ENCODE assay signal across 8 cellular contexts in genomic region chr9:93098236-93098946, GRCh38. TPM values are rescaled to one million over a fixed set of nuclear protein-coding genes. Genes with fewer than 3 reads are reported as not detected.
DNase-seq lines count a peak whose midpoint lies in the region; ATAC-seq and TF ChIP-seq lines count a peak whose summit lies in the region.

No MANE protein-coding gene starts in this region.

- H3K36me3 Mint-ChIP-seq in Calu3 (ENCODE audit: insufficient read depth, unreplicated experiment) = peaks cover 31% of the 10 kb centered on the region

- peak; percentile 81 for DNase-seq in Calu3
- peak; percentile 58 for DNase-seq in activated effector memory CD4-positive, alpha-beta T cell treated with Interleukin-2 at 50 U/mL for 16 hours
- DNase-seq in fibroblast of pulmonary artery (ENCODE audit: low read depth) = peak; percentile 98
- peak; percentile 82 for DNase-seq in non-pigmented ciliary epithelial cell (ENCODE audit: low read depth)
- DNase-seq in tibial artery = peak; percentile 94 to 97

- no peak overlapping the region for H2AFZ ChIP-seq in OCI-LY1 (ENCODE audit: low read length)

- no peaks in the 10 kb centered on the region for H3K79me2 ChIP-seq in OCI-LY1 (ENCODE audit: insufficient read depth, low read length)

- peak overlapping the region; percentile 86 for H3K4me3 Mint-ChIP-seq in Calu3 (ENCODE audit: low read depth, unreplicated experiment)

- no peaks in the 10 kb centered on the region for H3K27me3 Mint-ChIP-seq in Calu3 (ENCODE audit: unreplicated experiment)

- H3K36me3 ChIP-seq in OCI-LY1 (ENCODE audit: insufficient read depth, low read length) = 0 out of 2 replicates have a peak, but pooled peaks cover 4% of the 10 kb centered on the region
- H3K36me3 ChIP-seq in tibial artery = no peaks in the 10 kb centered on the region

- no peaks in the 10 kb centered on the region for H3F3A ChIP-seq in OCI-LY1 (ENCODE audit: insufficient read depth, low read length)

- ATAC-seq in GM18520 (IDR thresholded peaks at IDR 0.05; ENCODE audit: unreplicated experiment) (no peak), HG03520 (IDR thresholded peaks at IDR 0.05; ENCODE audit: unreplicated experiment) (no peak)

- H3K4me1 ChIP-seq in OCI-LY1 (ENCODE audit: insufficient read depth, low read length, severe bottlenecking) (peaks cover 41% of the 10 kb centered on the region), tibial artery (peaks cover 7 to 51% (median 44%) of the 10 kb centered on the region in 4 donors)

- intact Hi-C loops in Calu3 (cut with micrococcal nuclease; ENCODE audit: unreplicated experiment) (loop anchor here (10.0 kb wide), 1 partner anchor 144 kb away; no protein-coding TSS in a partner anchor), tibial artery (cut with DNase I; ENCODE audit: low total_unique reads) (loop anchor here (5.0 to 10.0 kb wide), 2 partner anchors 41 to 984 kb away; partner anchors contain the start of genes SPTLC1 and SUSD3)

- H3K4me1 Mint-ChIP-seq in Calu3 (ENCODE audit: low read depth, unreplicated experiment) = peaks cover 31% of the 10 kb centered on the region

- peak overlapping the region; percentile 59 for H3K27ac ChIP-seq in OCI-LY1 (ENCODE audit: low read depth, low read length, poor library complexity, severe bottlenecking)
- peak overlapping the region; percentile 91 to 94 for H3K27ac ChIP-seq in tibial artery

- peak overlapping the region; percentile 75; the same call in 1 of the 2 replicates for H3K9ac ChIP-seq in OCI-LY1 (ENCODE audit: low read length)

- CTCF ChIA-PET in Calu3 (lab: Charles Lee) = interaction anchor here (0.7 to 1.3 kb wide), 3 partner anchors 11 to 177 kb away, joined by 3 to 7 read pairs (median 3); no protein-coding TSS in a partner anchor

- H3K4me3 ChIP-seq in OCI-LY1 (ENCODE audit: low read depth, low read length, poor library complexity, severe bottlenecking) = peak overlapping the region; percentile 42
- H3K4me3 ChIP-seq in fibroblast of pulmonary artery (replicated peaks; ENCODE audit: low read depth, low read length) = peak overlapping the region; percentile 81
- H3K4me3 ChIP-seq in tibial artery = peak overlapping the region; percentile 89 to 93

- no peaks in the 10 kb centered on the region for H4K20me1 ChIP-seq in OCI-LY1 (ENCODE audit: insufficient read depth, low read length)

- no peak for TF ChIP-seq CTCF in Calu3 (IDR thresholded peaks at IDR 0.05; ENCODE audit: unreplicated experiment)
- TF ChIP-seq CTCF in OCI-LY1 (IDR thresholded peaks at IDR 0.05; ENCODE audit: low read length) = no peak
- no peak for TF ChIP-seq CTCF in fibroblast of pulmonary artery (IDR thresholded peaks at IDR 0.05; ENCODE audit: low read length, missing control alignments)
- no peak for TF ChIP-seq CTCF in tibial artery (IDR thresholded peaks at IDR 0.05)

- no peaks in the 10 kb centered on the region for H3K9me3 Mint-ChIP-seq in Calu3 (ENCODE audit: low read depth, unreplicated experiment)

- H3K9me3 ChIP-seq in OCI-LY1 (ENCODE audit: low read length) (0 out of 2 replicates have a peak, but pooled peaks cover 4% of the 10 kb centered on the region), tibial artery (no peaks in the 10 kb centered on the region)

- BruUV-seq in Calu3 (replicated peaks; lab: Mats Ljungman, UMichigan) = no TSS peak

- no peaks in the 10 kb centered on the region for H3K27me3 ChIP-seq in OCI-LY1 (ENCODE audit: insufficient read depth, low read length)
- H3K27me3 ChIP-seq in tibial artery = no peaks in the 10 kb centered on the region

- peak overlapping the region; percentile 88 for H3K4me2 ChIP-seq in OCI-LY1 (ENCODE audit: low read length)

- peak overlapping the region; percentile 36 for H3K27ac Mint-ChIP-seq in Calu3 (ENCODE audit: unreplicated experiment)

- H3K9me2 ChIP-seq in OCI-LY1 (ENCODE audit: low read depth, low read length) = no peaks in the 10 kb centered on the region

RNA-seq across cellular contexts. Expression of gene CARD19, which starts 2.4 kb away (rescaled TPM):
- total RNA-seq in Calu3 (2022) = 26.1 and 26.4 TPM in 2 replicates

RNA-seq across cellular contexts. Expression of gene NINJ1, which starts 35.7 kb away (rescaled TPM):
- 12.6 and 15.2 TPM in 2 replicates for total RNA-seq in Calu3 (2022)

RNA-seq across cellular contexts. Expression of gene SUSD3, which starts 39.9 kb away (rescaled TPM):
- total RNA-seq in Calu3 (2022) = 0.69 and 1.3 TPM in 2 replicates
